ENCODE assay signal across 7 cellular contexts in the genomic region with DNA sequence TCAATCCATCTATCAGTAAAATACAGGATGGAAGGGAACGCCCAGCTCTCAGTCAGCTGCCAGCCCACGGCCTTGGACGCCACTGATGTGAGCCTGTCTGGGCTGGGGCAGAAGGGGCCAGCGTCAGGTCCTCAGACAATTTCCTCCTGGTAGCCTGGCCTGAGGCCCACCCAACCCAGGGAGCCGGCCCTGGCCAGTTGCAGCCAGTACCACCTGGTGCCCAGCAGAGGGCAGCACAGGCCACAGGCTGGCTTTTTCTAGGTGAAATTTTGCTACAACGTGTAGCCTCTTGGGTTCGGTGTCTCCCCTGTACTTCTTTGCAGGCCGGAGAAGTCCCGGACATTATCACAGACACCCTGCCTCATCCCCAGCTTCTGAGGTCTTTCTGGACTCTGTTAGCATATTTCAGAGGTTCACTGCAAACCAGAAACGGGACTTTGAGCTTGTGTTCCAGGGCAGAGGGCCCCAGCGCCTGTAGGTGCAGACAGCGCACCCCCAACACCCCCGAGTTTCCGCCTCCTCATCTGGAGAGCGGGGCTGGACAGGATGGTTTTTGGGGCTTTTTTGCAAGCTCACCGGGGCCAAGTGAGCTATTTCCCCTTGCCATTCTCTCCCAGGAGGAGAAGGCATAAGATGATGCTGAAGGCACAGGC. TPM values are rescaled to one million over a fixed set of nuclear protein-coding genes. Genes with fewer than 3 reads are reported as not detected.
A peak's percentile ranks its signal among the peaks of the same experiment; 100 is the strongest.
DNase-seq lines count a peak whose midpoint lies in the region; ATAC-seq and TF ChIP-seq lines count a peak whose summit lies in the region.

No MANE protein-coding gene starts in this region.

- H3K4me3 Mint-ChIP-seq in activated CD8-positive, alpha-beta T cell treated with anti-CD3 and anti-CD28 coated beads, Interleukin-2, amount 10 ng/mL, durations not matched to agents 7 days and 5 days: no peak overlapping the region

- H3K27me3 Mint-ChIP-seq in activated CD8-positive, alpha-beta T cell treated with anti-CD3 and anti-CD28 coated beads, Interleukin-2, amount 10 ng/mL, durations not matched to agents 7 days and 5 days (ENCODE audit: low read depth): no peaks in the 10 kb centered on the region

- no peaks in the 10 kb centered on the region for H3K36me3 Mint-ChIP-seq in activated CD8-positive, alpha-beta T cell treated with anti-CD3 and anti-CD28 coated beads, Interleukin-2, amount 10 ng/mL, durations not matched to agents 7 days and 5 days (ENCODE audit: low read depth)

- CTCF ChIA-PET in activated CD8-positive, alpha-beta T cell treated with anti-CD3 and anti-CD28 coated beads, Interleukin-2, amount 10 ng/mL, durations not matched to agents 7 days and 5 days (lab: Charles Lee): interaction anchor here (0.6 to 4.7 kb wide), 19 partner anchors 10 to 1119 kb away, joined by 3 to 68 read pairs (median 4); no protein-coding TSS in a partner anchor

- no peak for DNase-seq in HFF-Myc (ENCODE audit: extremely low read depth, low read depth)
- peak; percentile 40 for DNase-seq in NCI-H345 (lab: John Stamatoyannopoulos, UW)
- DNase-seq in activated CD8-positive, alpha-beta T cell treated with anti-CD3 and anti-CD28 coated beads, Interleukin-2, amount 10 ng/mL, durations not matched to agents 7 days and 5 days: peak; percentile 64
- peak; percentile 58 for DNase-seq in epidermal melanocyte (ENCODE audit: insufficient read length, low spot score)
- peak; percentile 70 for DNase-seq in midbrain (lab: John Stamatoyannopoulos, UW)
- peak; percentile 34 for DNase-seq in stimulated activated CD8-positive, alpha-beta memory T cell treated with anti-CD3 and anti-CD28 coated beads, Interleukin-7, amount 100 ng/mL, for 24 hours (ENCODE audit: low read depth)

- ATAC-seq in activated CD8-positive, alpha-beta T cell treated with anti-CD3 and anti-CD28 coated beads, Interleukin-2, amount 10 ng/mL, durations not matched to agents 7 days and 5 days: peak; percentile 77

- POLR2A ChIA-PET in activated CD8-positive, alpha-beta T cell treated with anti-CD3 and anti-CD28 coated beads, Interleukin-2, amount 10 ng/mL, durations not matched to agents 7 days and 5 days (lab: Charles Lee): no interaction called here

- peak; percentile 94 for TF ChIP-seq CTCF in GM12874 (IDR thresholded peaks at IDR 0.05; ENCODE audit: insufficient read depth, low read depth, low read length)
- TF ChIP-seq CTCF in HFF-Myc (IDR thresholded peaks at IDR 0.05; ENCODE audit: low read depth, low read length, missing control alignments): peak; percentile 94

- no peak overlapping the region for H3K4me3 ChIP-seq in HFF-Myc (replicated peaks; ENCODE audit: low read depth, low read length)

- H3K27ac Mint-ChIP-seq in activated CD8-positive, alpha-beta T cell treated with anti-CD3 and anti-CD28 coated beads, Interleukin-2, amount 10 ng/mL, durations not matched to agents 7 days and 5 days: no peak overlapping the region

- no peaks in the 10 kb centered on the region for H3K9me3 Mint-ChIP-seq in activated CD8-positive, alpha-beta T cell treated with anti-CD3 and anti-CD28 coated beads, Interleukin-2, amount 10 ng/mL, durations not matched to agents 7 days and 5 days (ENCODE audit: insufficient read depth)

- no peaks in the 10 kb centered on the region for H3K4me1 Mint-ChIP-seq in activated CD8-positive, alpha-beta T cell treated with anti-CD3 and anti-CD28 coated beads, Interleukin-2, amount 10 ng/mL, durations not matched to agents 7 days and 5 days (ENCODE audit: low read depth)

RNA-seq across cellular contexts. Expression of a gene that starts 45.9 kb away (rescaled TPM):
- total RNA-seq in activated CD8-positive, alpha-beta T cell treated with anti-CD3 and anti-CD28 coated beads, Interleukin-2, amount 10 ng/mL, durations not matched to agents 7 days and 5 days: not detected
